ENCODE assay signal across 19 cellular contexts in the genomic region with DNA sequence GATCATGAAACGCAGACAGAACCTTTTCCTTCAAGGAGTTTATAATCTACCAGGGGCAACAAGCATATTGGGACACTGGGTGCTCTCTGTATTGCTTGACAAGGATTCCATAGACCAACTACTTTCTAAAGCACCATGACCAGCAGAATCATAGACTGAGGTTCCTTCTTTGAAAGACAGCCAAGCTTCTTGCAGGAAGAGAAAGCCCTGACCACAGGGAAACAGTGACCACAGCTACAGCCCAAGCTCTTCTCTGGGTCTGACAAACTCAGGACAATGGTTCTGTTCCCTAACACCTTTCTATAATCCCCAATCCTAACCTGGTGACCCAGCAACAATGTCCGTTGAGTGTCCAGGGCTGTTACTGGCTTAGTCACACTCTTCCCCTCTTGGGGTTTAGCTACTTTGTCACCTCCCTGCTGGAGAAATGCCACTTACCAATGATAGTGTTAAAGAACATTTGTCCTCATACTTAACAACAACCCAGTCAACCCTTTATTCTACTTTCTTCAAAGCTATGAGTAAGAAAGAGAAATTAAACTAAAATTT.
DNase-seq lines count a peak whose midpoint lies in the region; ATAC-seq, FAIRE-seq and TF ChIP-seq lines count a peak whose summit lies in the region.
"Had no signal": no experiment of that assay in that cellular context is flagged by ENCODE, and none has a peak within 500 bp of the region (broad histone marks: within the 10 kb centered on the region; RNA-seq: fewer than 3 reads in every experiment).

No MANE protein-coding gene starts in this region.

- FAIRE-seq in A549 (lab: Jason Lieb, UNC): no peak
- FAIRE-seq: K562 had no signal

- no peak for ATAC-seq in A549
- ATAC-seq in natural killer cell: no peak
- ATAC-seq: CD8-positive, alpha-beta T cell; K562 had no signal

- TF ChIP-seq RAD21 in A549 (conservative IDR thresholded peaks at IDR 0.05 in 1 of 2, IDR thresholded peaks at IDR 0.05 in 1 of 2): no peak

- TF ChIP-seq POLR2A in A549 (IDR thresholded peaks at IDR 0.05; ENCODE audit: low read length): no peak
- no peak for TF ChIP-seq POLR2A in vagina (IDR thresholded peaks at IDR 0.05)
- no peak for TF ChIP-seq POLR2A in uterus (IDR thresholded peaks at IDR 0.05)

- H3K27ac ChIP-seq in A549: peak overlapping the region; percentile 7 to 65; a peak in 4 of 6 replicates
- peak overlapping the region; percentile 25; the same call in 1 of the 2 replicates for H3K27ac ChIP-seq in VCaP
- H3K27ac ChIP-seq in vagina: no peak overlapping the region
- H3K27ac ChIP-seq in uterus: peak overlapping the region in 1 of 2 donors; percentile 62
- H3K27ac ChIP-seq: PC-9 had no signal

- no peak overlapping the region for H3K4me3 ChIP-seq in A549
- no peak overlapping the region for H3K4me3 ChIP-seq in vagina
- no peak overlapping the region for H3K4me3 ChIP-seq in uterus
- H3K4me3 ChIP-seq: K562, MG63, PC-9 had no signal

- CTCF ChIA-PET in A549 (lab: Yijun Ruan, JAX): interaction anchor here (0.8 to 4.0 kb wide), 12 partner anchors 10 to 829 kb away, joined by 3 to 18 read pairs (median 4); no protein-coding TSS in a partner anchor

- peaks cover 69 to 85% of the 10 kb centered on the region in 2 donors for H3K4me1 Mint-ChIP-seq in natural killer cell
- peaks cover 19% of the 10 kb centered on the region for H3K4me1 Mint-ChIP-seq in osteocyte (ENCODE audit: unreplicated experiment)

- H3K27me3 ChIP-seq in vagina (no peaks in the 10 kb centered on the region), uterus (no peaks in the 10 kb centered on the region)
- H3K27me3 ChIP-seq: MG63 had no signal

- H3K4me2 ChIP-seq in A549: no peak overlapping the region
- H3K4me2 ChIP-seq: PC-9 had no signal

- H3K27me3 Mint-ChIP-seq in natural killer cell (ENCODE audit: low read depth in 2 of 2) (no peaks in the 10 kb centered on the region), osteocyte (ENCODE audit: unreplicated experiment) (no peaks in the 10 kb centered on the region)

- intact Hi-C loops in natural killer cell (cut with micrococcal nuclease) (loop anchor here (5.0 kb wide), 1 partner anchor 243 kb away; no protein-coding TSS in a partner anchor), vagina (cut with DNase I) (no loop called here), uterus (cut with DNase I; ENCODE audit: low total_unique reads) (no loop called here)

- POLR2A ChIA-PET in A549 (lab: Yijun Ruan, JAX): no interaction called here

- H3K9me3 Mint-ChIP-seq in natural killer cell (no peaks in the 10 kb centered on the region), osteocyte (ENCODE audit: unreplicated experiment) (no peaks in the 10 kb centered on the region)
- H3K9me3 Mint-ChIP-seq: CD8-positive, alpha-beta T cell had no signal

- H3K9me3 ChIP-seq in A549 (no peaks in the 10 kb centered on the region), vagina (no peaks in the 10 kb centered on the region), uterus (no peaks in the 10 kb centered on the region)
- H3K9me3 ChIP-seq: MG63 had no signal

- no peak for DNase-seq in A549 (ENCODE audit: low read depth in 1 of 2, low spot score in 1 of 2)
- peak; percentile 40 for DNase-seq in GF-D8 (lab: John Stamatoyannopoulos, UW)
- DNase-seq in natural killer cell: no peak
- DNase-seq in vagina (ENCODE audit: extremely low spot score in 2 of 2): no peak
- DNase-seq in uterus: no peak
- DNase-seq in osteocyte (ENCODE audit: extremely low spot score, unreplicated experiment): no peak
- DNase-seq: ACHN; CD8-positive, alpha-beta T cell; DND-41; MG63; NCI-H1417; NCI-H1930; NCI-H2171; NCI-H446 treated with DMSO at 0.1 percent for 48 hours; NCI-H748 treated with DMSO at 0.1 percent for 48 hours; PC-9; SIG-M5 had no signal

- WGBS in A549 (ENCODE audit: missing lambda C conversion rate): 97% methylated on average over 2 of the region's 2 CpGs

- TF ChIP-seq CTCF in A549 (IDR thresholded peaks at IDR 0.05) (no peak), VCaP (conservative IDR thresholded peaks at IDR 0.05) (no peak), natural killer cell (IDR thresholded peaks at IDR 0.05) (no peak), vagina (IDR thresholded peaks at IDR 0.05) (no peak), uterus (IDR thresholded peaks at IDR 0.05) (no peak), osteocyte (IDR thresholded peaks at IDR 0.05) (no peak)

- TF ChIP-seq EP300 in A549 (IDR thresholded peaks at IDR 0.05): no peak

- H3K36me3 Mint-ChIP-seq in natural killer cell: no peaks in the 10 kb centered on the region
- H3K36me3 Mint-ChIP-seq in osteocyte (ENCODE audit: unreplicated experiment): no peaks in the 10 kb centered on the region
- H3K36me3 Mint-ChIP-seq: CD8-positive, alpha-beta T cell had no signal

- H3K27ac Mint-ChIP-seq in natural killer cell: peak overlapping the region; percentile 5 to 37
- H3K27ac Mint-ChIP-seq in osteocyte (ENCODE audit: unreplicated experiment): no peak overlapping the region
- H3K27ac Mint-ChIP-seq: CD8-positive, alpha-beta T cell had no signal

- H3K4me1 ChIP-seq in A549 (peaks cover 25% of the 10 kb centered on the region), vagina (peaks cover 39% of the 10 kb centered on the region), uterus (peaks cover 4 to 6% of the 10 kb centered on the region in 2 donors)

- H3K36me3 ChIP-seq in vagina: no peaks in the 10 kb centered on the region
- H3K36me3 ChIP-seq in uterus: no peaks in the 10 kb centered on the region
- H3K36me3 ChIP-seq: MG63 had no signal

- H3K4me3 Mint-ChIP-seq in natural killer cell: no peak overlapping the region
- H3K4me3 Mint-ChIP-seq in osteocyte (ENCODE audit: unreplicated experiment): no peak overlapping the region
- H3K4me3 Mint-ChIP-seq: CD8-positive, alpha-beta T cell had no signal

TF ChIP-seq in A549, 52 proteins besides CTCF, POLR2A, EP300 and RAD21:
- TF ChIP-seq, protein P1, sequence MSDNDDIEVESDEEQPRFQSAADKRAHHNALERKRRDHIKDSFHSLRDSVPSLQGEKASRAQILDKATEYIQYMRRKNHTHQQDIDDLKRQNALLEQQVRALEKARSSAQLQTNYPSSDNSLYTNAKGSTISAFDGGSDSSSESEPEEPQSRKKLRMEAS (IDR thresholded peaks at IDR 0.05): no peak
- TF ChIP-seq KDM1A (IDR thresholded peaks at IDR 0.05; ENCODE audit: low read depth) (no peak), HEYL (CRISPR knock-in tag; IDR thresholded peaks at IDR 0.05) (no peak), HOXB5 (CRISPR knock-in tag; IDR thresholded peaks at IDR 0.05) (no peak), CBX2 (IDR thresholded peaks at IDR 0.05; ENCODE audit: borderline replicate concordance, low read depth) (no peak), JUNB (IDR thresholded peaks at IDR 0.05) (no peak), BHLHE40 (IDR thresholded peaks at IDR 0.05; ENCODE audit: low read depth, low read length) (no peak), ZC3H11A (IDR thresholded peaks at IDR 0.05) (no peak), TFCP2L1 (CRISPR knock-in tag; IDR thresholded peaks at IDR 0.05) (no peak), TP53 (CRISPR knock-in tag; IDR thresholded peaks at IDR 0.05) (no peak), JUN (IDR thresholded peaks at IDR 0.05) (no peak), CEBPB (IDR thresholded peaks at IDR 0.05) (no peak), ZFP36 (IDR thresholded peaks at IDR 0.05; ENCODE audit: borderline replicate concordance, partially characterized antibody) (no peak)
- TF ChIP-seq, protein P2, sequence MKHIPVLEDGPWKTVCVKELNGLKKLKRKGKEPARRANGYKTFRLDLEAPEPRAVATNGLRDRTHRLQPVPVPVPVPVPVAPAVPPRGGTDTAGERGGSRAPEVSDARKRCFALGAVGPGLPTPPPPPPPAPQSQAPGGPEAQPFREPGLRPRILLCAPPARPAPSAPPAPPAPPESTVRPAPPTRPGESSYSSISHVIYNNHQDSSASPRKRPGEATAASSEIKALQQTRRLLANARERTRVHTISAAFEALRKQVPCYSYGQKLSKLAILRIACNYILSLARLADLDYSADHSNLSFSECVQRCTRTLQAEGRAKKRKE (CRISPR knock-in tag; IDR thresholded peaks at IDR 0.05; ENCODE audit: low read depth): no peak
- TF ChIP-seq, protein P3, sequence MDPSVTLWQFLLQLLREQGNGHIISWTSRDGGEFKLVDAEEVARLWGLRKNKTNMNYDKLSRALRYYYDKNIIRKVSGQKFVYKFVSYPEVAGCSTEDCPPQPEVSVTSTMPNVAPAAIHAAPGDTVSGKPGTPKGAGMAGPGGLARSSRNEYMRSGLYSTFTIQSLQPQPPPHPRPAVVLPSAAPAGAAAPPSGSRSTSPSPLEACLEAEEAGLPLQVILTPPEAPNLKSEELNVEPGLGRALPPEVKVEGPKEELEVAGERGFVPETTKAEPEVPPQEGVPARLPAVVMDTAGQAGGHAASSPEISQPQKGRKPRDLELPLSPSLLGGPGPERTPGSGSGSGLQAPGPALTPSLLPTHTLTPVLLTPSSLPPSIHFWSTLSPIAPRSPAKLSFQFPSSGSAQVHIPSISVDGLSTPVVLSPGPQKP (IDR thresholded peaks at IDR 0.05; ENCODE audit: low read depth, low read length): no peak
- TF ChIP-seq, protein P4, sequence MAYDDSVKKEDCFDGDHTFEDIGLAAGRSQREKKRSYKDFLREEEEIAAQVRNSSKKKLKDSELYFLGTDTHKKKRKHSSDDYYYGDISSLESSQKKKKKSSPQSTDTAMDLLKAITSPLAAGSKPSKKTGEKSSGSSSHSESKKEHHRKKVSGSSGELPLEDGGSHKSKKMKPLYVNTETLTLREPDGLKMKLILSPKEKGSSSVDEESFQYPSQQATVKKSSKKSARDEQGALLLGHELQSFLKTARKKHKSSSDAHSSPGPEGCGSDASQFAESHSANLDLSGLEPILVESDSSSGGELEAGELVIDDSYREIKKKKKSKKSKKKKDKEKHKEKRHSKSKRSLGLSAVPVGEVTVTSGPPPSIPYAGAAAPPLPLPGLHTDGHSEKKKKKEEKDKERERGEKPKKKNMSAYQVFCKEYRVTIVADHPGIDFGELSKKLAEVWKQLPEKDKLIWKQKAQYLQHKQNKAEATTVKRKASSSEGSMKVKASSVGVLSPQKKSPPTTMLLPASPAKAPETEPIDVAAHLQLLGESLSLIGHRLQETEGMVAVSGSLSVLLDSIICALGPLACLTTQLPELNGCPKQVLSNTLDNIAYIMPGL (CRISPR knock-in tag; IDR thresholded peaks at IDR 0.05; ENCODE audit: borderline replicate concordance): no peak
TF ChIP-seq in A549: peak in this region for 0.
